ENCODE assay signal across 8 cellular contexts in the genomic region with DNA sequence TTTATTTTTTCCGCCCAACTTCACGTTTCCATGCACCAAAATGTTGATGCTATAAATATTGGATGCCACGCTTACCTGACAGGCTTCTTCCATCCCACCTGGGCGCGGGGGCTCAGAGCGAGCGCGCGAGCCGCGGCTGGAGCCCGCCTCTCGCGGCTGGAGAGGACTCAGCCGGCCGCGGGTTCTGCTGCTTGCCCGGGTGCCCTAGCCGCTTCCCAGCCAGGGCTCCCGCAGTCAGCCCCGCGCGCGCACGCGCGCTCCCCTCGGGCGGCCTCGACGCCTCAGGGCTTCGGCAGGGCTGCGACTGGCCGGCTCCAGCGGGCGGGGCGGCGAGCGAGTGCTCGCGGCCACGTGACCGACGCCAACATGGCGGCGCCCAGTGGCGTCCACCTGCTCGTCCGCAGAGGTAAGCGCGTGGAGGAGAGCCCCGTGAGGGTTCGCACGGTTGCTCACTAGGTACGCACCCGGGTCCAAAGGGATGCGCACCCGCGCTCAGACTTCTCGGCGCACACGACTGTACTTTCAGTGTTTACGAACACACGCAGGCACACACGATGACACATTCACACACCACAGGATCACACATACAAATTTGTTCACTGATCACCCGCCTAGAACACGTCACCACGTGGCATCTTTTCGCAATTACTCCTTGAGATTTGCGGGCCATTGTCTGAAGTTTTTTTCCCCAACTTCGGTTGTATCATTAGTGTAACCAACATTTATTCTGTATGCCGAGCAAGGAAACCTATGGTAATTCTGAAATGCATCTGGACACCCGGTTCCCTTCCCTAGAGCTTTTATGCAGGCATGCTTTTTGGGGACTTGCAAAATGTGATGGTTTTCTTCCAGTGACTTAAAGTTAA. TPM values are rescaled to one million over a fixed set of nuclear protein-coding genes. Genes with fewer than 3 reads are reported as not detected.
DNase-seq lines count a peak whose midpoint lies in the region; ATAC-seq, FAIRE-seq and TF ChIP-seq lines count a peak whose summit lies in the region.

A gene (plus strand): TSS at position 350 of the 866 bp plus-strand sequence. CDS start 17 bp downstream, at position 367.

- H4K20me1 ChIP-seq in GM23248 (ENCODE audit: insufficient read depth): no peaks in the 10 kb centered on the region
- no peaks in the 10 kb centered on the region for H4K20me1 ChIP-seq in fibroblast of lung (ENCODE audit: control insufficient read depth, extremely low read depth, insufficient read depth, low read length)

- no peaks in the 10 kb centered on the region for H3K27me3 ChIP-seq in GM23248 (replicated peaks; ENCODE audit: insufficient read depth)
- H3K27me3 ChIP-seq in fibroblast of lung (ENCODE audit: control insufficient read depth, insufficient read depth, low read length): no peaks in the 10 kb centered on the region
- no peaks in the 10 kb centered on the region for H3K27me3 ChIP-seq in naive thymus-derived CD4-positive, alpha-beta T cell (ENCODE audit: control insufficient read depth in 2 of 2, insufficient read depth in 2 of 2, low read length in 2 of 2)

- 1 to 2% methylated on average over 67 to 70 of the region's 73 CpGs for WGBS in GM23248 (ENCODE audit: low coverage in 1 of 2, low lambda C conversion rate in 2 of 2, missing lambda C conversion rate in 2 of 2), 2 experiments

- no peak for TF ChIP-seq CTCF in fibroblast of lung (conservative IDR thresholded peaks at IDR 0.05 in 1 of 2, IDR thresholded peaks at IDR 0.05 in 1 of 2; ENCODE audit: low read depth in 1 of 2, low read length in 2 of 2)

- no peaks in the 10 kb centered on the region for H3K36me3 ChIP-seq in GM23248 (ENCODE audit: low read depth)
- no peaks in the 10 kb centered on the region for H3K36me3 ChIP-seq in KOPT-K1 (ENCODE audit: insufficient read depth, low read length)
- H3K36me3 ChIP-seq in fibroblast of lung (ENCODE audit: control insufficient read depth, insufficient read depth, low read length): no peaks in the 10 kb centered on the region
- H3K36me3 ChIP-seq in naive thymus-derived CD4-positive, alpha-beta T cell (ENCODE audit: control insufficient read depth in 2 of 3, insufficient read depth in 3 of 3, low read length in 3 of 3): no peaks in the 10 kb centered on the region

- H2AFZ ChIP-seq in GM23248 (peak within 1 kb of the TSS; percentile 96), fibroblast of lung (ENCODE audit: low read length) (peak within 1 kb of the TSS; percentile 99)

- peak within 1 kb of the TSS; percentile 83 for H3K4me3 ChIP-seq in GM23248
- H3K4me3 ChIP-seq in fibroblast of lung (replicated peaks in 1 of 4; ENCODE audit: control extremely low read depth in 1 of 4, insufficient read depth in 1 of 4, low read depth in 3 of 4, low read length in 4 of 4): peak within 1 kb of the TSS; percentile 72 to 95 (median 82)
- peak within 1 kb of the TSS; percentile 99 for H3K4me3 ChIP-seq in naive thymus-derived CD4-positive, alpha-beta T cell (ENCODE audit: low read length)

- H3K9ac ChIP-seq in GM23248: peak within 1 kb of the TSS; percentile 92
- H3K9ac ChIP-seq in fibroblast of lung (ENCODE audit: insufficient read depth, low read length): peak within 1 kb of the TSS; percentile 64

- peaks cover 2% of the 10 kb centered on the region for H3K36me3 Mint-ChIP-seq in activated T-helper 1 cell treated with anti-CD3 and anti-CD28 coated beads, Interleukin-12 subunit alpha, Interleukin-12 subunit beta, Interleukin-2, Interleukin-4 antibody, amounts not matched to agents 30 ng/mL and 10 ng/mL and 1 ng/mL, durations not matched to agents 14 hours and 24 hours and 36 hours (ENCODE audit: low read depth)
- peaks cover 0 to 2% (median 0%) of the 10 kb centered on the region in 5 donors for H3K36me3 Mint-ChIP-seq in naive thymus-derived CD4-positive, alpha-beta T cell
- no peaks in the 10 kb centered on the region for H3K36me3 Mint-ChIP-seq in stimulated activated effector memory CD8-positive, alpha-beta T cell treated with anti-CD3 and anti-CD28 coated beads, Interleukin-12 subunit alpha, Interleukin-12 subunit beta, amount 100 ng/mL, for 72 hours

- H3F3A ChIP-seq in GM23248 (ENCODE audit: insufficient read depth): no peaks in the 10 kb centered on the region

- H3K9me3 ChIP-seq in GM23248 (ENCODE audit: low read depth) (no peaks in the 10 kb centered on the region), KOPT-K1 (ENCODE audit: insufficient read depth, low read length, poor library complexity, severe bottlenecking) (no peaks in the 10 kb centered on the region), fibroblast of lung (ENCODE audit: control insufficient read depth, insufficient read depth, low read depth, low read length) (no peaks in the 10 kb centered on the region)
- no peaks in the 10 kb centered on the region for H3K9me3 ChIP-seq in naive thymus-derived CD4-positive, alpha-beta T cell (ENCODE audit: control insufficient read depth in 2 of 3, low read length in 3 of 3)

- H3K9me3 Mint-ChIP-seq in activated T-helper 1 cell treated with anti-CD3 and anti-CD28 coated beads, Interleukin-12 subunit alpha, Interleukin-12 subunit beta, Interleukin-2, Interleukin-4 antibody, amounts not matched to agents 30 ng/mL and 10 ng/mL and 1 ng/mL, durations not matched to agents 14 hours and 24 hours and 36 hours: no peaks in the 10 kb centered on the region
- H3K9me3 Mint-ChIP-seq in naive thymus-derived CD4-positive, alpha-beta T cell: no peaks in the 10 kb centered on the region
- no peaks in the 10 kb centered on the region for H3K9me3 Mint-ChIP-seq in stimulated activated effector memory CD8-positive, alpha-beta T cell treated with anti-CD3 and anti-CD28 coated beads, Interleukin-12 subunit alpha, Interleukin-12 subunit beta, amount 100 ng/mL, for 72 hours

- intact Hi-C loops in activated T-helper 1 cell treated with anti-CD3 and anti-CD28 coated beads, Interleukin-12 subunit alpha, Interleukin-12 subunit beta, Interleukin-2, Interleukin-4 antibody, amounts not matched to agents 30 ng/mL and 10 ng/mL and 1 ng/mL, durations not matched to agents 14 hours and 24 hours and 36 hours (cut with micrococcal nuclease): loop anchor here (1.0 kb wide), 4 partner anchors 78 to 555 kb away; a partner anchor contains a TSS
- intact Hi-C loops in naive thymus-derived CD4-positive, alpha-beta T cell (cut with micrococcal nuclease): loop anchor here (1.0 to 5.0 kb wide), 8 partner anchors 78 to 568 kb away; a partner anchor contains a TSS

- DNase-seq in Daoy (ENCODE audit: low read depth) (peak; percentile 95), GM23248 (peak; percentile 97), RCC 7860 (ENCODE audit: low spot score) (peak; percentile 81), fibroblast of lung (ENCODE audit: low read depth in 2 of 2) (peak; percentile 87)
- DNase-seq in activated T-helper 1 cell treated with anti-CD3 and anti-CD28 coated beads, Interleukin-12 subunit alpha, Interleukin-12 subunit beta, Interleukin-2, Interleukin-4 antibody, amounts not matched to agents 30 ng/mL and 10 ng/mL and 1 ng/mL, durations not matched to agents 14 hours and 24 hours and 36 hours (ENCODE audit: low spot score): peak; percentile 88
- peak; percentile 74 to 92 (median 82) for DNase-seq in naive thymus-derived CD4-positive, alpha-beta T cell
- peak; percentile 81 to 92 for DNase-seq in stimulated activated effector memory CD8-positive, alpha-beta T cell treated with anti-CD3 and anti-CD28 coated beads, Interleukin-12 subunit alpha, Interleukin-12 subunit beta, amount 100 ng/mL, for 72 hours (ENCODE audit: low spot score in 2 of 2)

- H3K4me1 ChIP-seq in GM23248 (ENCODE audit: insufficient read depth) (no peaks in the 10 kb centered on the region), fibroblast of lung (ENCODE audit: control insufficient read depth, extremely low read depth, insufficient read depth, low read length) (peaks cover 7% of the 10 kb centered on the region)
- H3K4me1 ChIP-seq in naive thymus-derived CD4-positive, alpha-beta T cell (ENCODE audit: control insufficient read depth in 2 of 2, insufficient read depth in 2 of 2, low read length in 2 of 2): peaks cover 0 to 5% of the 10 kb centered on the region in 2 donors

- H3K27ac ChIP-seq in GM23248: peak within 1 kb of the TSS; percentile 72
- H3K27ac ChIP-seq in KOPT-K1 (ENCODE audit: low read depth, low read length, poor library complexity, severe bottlenecking): peak within 1 kb of the TSS; percentile 58
- peak within 1 kb of the TSS; percentile 74 for H3K27ac ChIP-seq in fibroblast of lung (ENCODE audit: insufficient read depth, low read length)
- peak within 1 kb of the TSS; percentile 61 for H3K27ac ChIP-seq in naive thymus-derived CD4-positive, alpha-beta T cell (ENCODE audit: low read depth, low read length)

- ATAC-seq in naive thymus-derived CD4-positive, alpha-beta T cell: peak; percentile 98
- peak; percentile 97 for ATAC-seq in stimulated activated effector memory CD8-positive, alpha-beta T cell treated with anti-CD3 and anti-CD28 coated beads, Interleukin-12 subunit alpha, Interleukin-12 subunit beta, amount 100 ng/mL, for 72 hours

- peak within 1 kb of the TSS; percentile 88 for H3K4me2 ChIP-seq in GM23248 (ENCODE audit: unreplicated experiment)
- H3K4me2 ChIP-seq in fibroblast of lung (ENCODE audit: extremely low read depth, insufficient read depth, low read length): peak within 1 kb of the TSS; percentile 92

- FAIRE-seq in RCC 7860 (lab: Jason Lieb, UNC): no peak

- peak within 1 kb of the TSS; percentile 98 for H3K4me3 Mint-ChIP-seq in activated T-helper 1 cell treated with anti-CD3 and anti-CD28 coated beads, Interleukin-12 subunit alpha, Interleukin-12 subunit beta, Interleukin-2, Interleukin-4 antibody, amounts not matched to agents 30 ng/mL and 10 ng/mL and 1 ng/mL, durations not matched to agents 14 hours and 24 hours and 36 hours
- H3K4me3 Mint-ChIP-seq in naive thymus-derived CD4-positive, alpha-beta T cell: peak within 1 kb of the TSS; percentile 87 to 99 (median 96)
- peak within 1 kb of the TSS; percentile 83 for H3K4me3 Mint-ChIP-seq in stimulated activated effector memory CD8-positive, alpha-beta T cell treated with anti-CD3 and anti-CD28 coated beads, Interleukin-12 subunit alpha, Interleukin-12 subunit beta, amount 100 ng/mL, for 72 hours

- peak within 1 kb of the TSS; percentile 96 for H3K27ac Mint-ChIP-seq in activated T-helper 1 cell treated with anti-CD3 and anti-CD28 coated beads, Interleukin-12 subunit alpha, Interleukin-12 subunit beta, Interleukin-2, Interleukin-4 antibody, amounts not matched to agents 30 ng/mL and 10 ng/mL and 1 ng/mL, durations not matched to agents 14 hours and 24 hours and 36 hours
- H3K27ac Mint-ChIP-seq in naive thymus-derived CD4-positive, alpha-beta T cell: peak within 1 kb of the TSS; percentile 77 to 97 (median 93)
- peak within 1 kb of the TSS; percentile 95 for H3K27ac Mint-ChIP-seq in stimulated activated effector memory CD8-positive, alpha-beta T cell treated with anti-CD3 and anti-CD28 coated beads, Interleukin-12 subunit alpha, Interleukin-12 subunit beta, amount 100 ng/mL, for 72 hours

- CTCF ChIA-PET in naive thymus-derived CD4-positive, alpha-beta T cell (lab: Charles Lee): no interaction called here

- POLR2A ChIA-PET in naive thymus-derived CD4-positive, alpha-beta T cell (lab: Charles Lee): interaction anchor here (1.0 kb wide), 1 partner anchor 78 kb away, joined by 3 read pairs; a partner anchor contains a TSS

- in situ Hi-C loops in GM23248 (cut with MboI): no loop called here

- no peaks in the 10 kb centered on the region for H3K9me2 ChIP-seq in GM23248 (ENCODE audit: insufficient read depth)

- H3K4me1 Mint-ChIP-seq in activated T-helper 1 cell treated with anti-CD3 and anti-CD28 coated beads, Interleukin-12 subunit alpha, Interleukin-12 subunit beta, Interleukin-2, Interleukin-4 antibody, amounts not matched to agents 30 ng/mL and 10 ng/mL and 1 ng/mL, durations not matched to agents 14 hours and 24 hours and 36 hours (ENCODE audit: low read depth): peaks cover 19% of the 10 kb centered on the region
- H3K4me1 Mint-ChIP-seq in naive thymus-derived CD4-positive, alpha-beta T cell: peaks cover 5 to 24% (median 22%) of the 10 kb centered on the region in 7 donors
- peaks cover 17% of the 10 kb centered on the region for H3K4me1 Mint-ChIP-seq in stimulated activated effector memory CD8-positive, alpha-beta T cell treated with anti-CD3 and anti-CD28 coated beads, Interleukin-12 subunit alpha, Interleukin-12 subunit beta, amount 100 ng/mL, for 72 hours

- H3K27me3 Mint-ChIP-seq in activated T-helper 1 cell treated with anti-CD3 and anti-CD28 coated beads, Interleukin-12 subunit alpha, Interleukin-12 subunit beta, Interleukin-2, Interleukin-4 antibody, amounts not matched to agents 30 ng/mL and 10 ng/mL and 1 ng/mL, durations not matched to agents 14 hours and 24 hours and 36 hours (ENCODE audit: insufficient read depth): peaks cover 5% of the 10 kb centered on the region
- H3K27me3 Mint-ChIP-seq in naive thymus-derived CD4-positive, alpha-beta T cell: peaks cover 6 to 23% (median 9%) of the 10 kb centered on the region in 5 donors

- H3K79me2 ChIP-seq in GM23248 (ENCODE audit: insufficient read depth) (no peaks in the 10 kb centered on the region), fibroblast of lung (ENCODE audit: control insufficient read depth, insufficient read depth, low read length) (no peaks in the 10 kb centered on the region)

RNA-seq across cellular contexts. Expression of the gene that starts here (rescaled TPM):
- 6.9 and 16.5 TPM in 2 replicates for total RNA-seq in Daoy (2014; rRNA removed; shearing (Covaris generic))
- 3.8 and 4.1 TPM in 2 replicates for total RNA-seq in GM23248 (2014; rRNA removed; shearing (Covaris generic))
- polyA plus RNA-seq in GM23248 (2016; fragmentation: Nextera tagmentation; extraction: Ambion mirVana): 5.1 and 6.9 TPM in 2 replicates
- total RNA-seq in activated T-helper 1 cell treated with anti-CD3 and anti-CD28 coated beads, Interleukin-12 subunit alpha, Interleukin-12 subunit beta, Interleukin-2, Interleukin-4 antibody, amounts not matched to agents 30 ng/mL and 10 ng/mL and 1 ng/mL, durations not matched to agents 14 hours and 24 hours and 36 hours: 5.4 and 6.4 TPM in 2 replicates
- total RNA-seq in fibroblast of lung: 6.8 and 10.0 TPM in 2 replicates
- 5.9 and 6.7 TPM in 2 replicates for polyA plus RNA-seq in fibroblast of lung
- 3.3 and 4.4 TPM in 2 replicates for polyA plus RNA-seq in fibroblast of lung (2012)
- 0.98 and 2.6 TPM in 2 replicates for polyA minus RNA-seq in fibroblast of lung (ENCODE audit: low replicate concordance)
- total RNA-seq in naive thymus-derived CD4-positive, alpha-beta T cell: 10 to 100 TPM in 3 of 5 experiments, 1 to 10 TPM in 2; 5.3 to 12.2 (median 11.6) TPM
- 1 to 10 TPM; 3.3 to 4.0 TPM for polyA plus RNA-seq in naive thymus-derived CD4-positive, alpha-beta T cell

Comparison
In these comparisons a context has a peak if more than half of its experiments do, and no peak if none do; other contexts are left out.
1. Peak in every context shown above with its lines: DNase-seq, ATAC-seq, H3K4me3 ChIP-seq and H3K27ac ChIP-seq.